In genomic region chr6:148177589-148178233, GRCh38 we compare ENCODE assay signal across 1 cellular context.
TF ChIP-seq lines count a peak whose summit lies in the region.

No MANE protein-coding gene starts in this region.

TF ChIP-seq in HepG2, 621 proteins besides CTCF, POLR2A, EP300 and RAD21 (continued from another document):
- TF ChIP-seq ZNF609 (CRISPR knock-in tag; IDR thresholded peaks at IDR 0.05; ENCODE audit: borderline replicate concordance): no peak
- TF ChIP-seq SMC3 (IDR thresholded peaks at IDR 0.05; ENCODE audit: low read length): peak; percentile 70
- peak; percentile 77 for TF ChIP-seq CEBPG (CRISPR knock-in tag; IDR thresholded peaks at IDR 0.05)
TF ChIP-seq in HepG2: peak in this region for 7.
